8 cellular contexts compared by ENCODE assay signal in the genomic region with DNA sequence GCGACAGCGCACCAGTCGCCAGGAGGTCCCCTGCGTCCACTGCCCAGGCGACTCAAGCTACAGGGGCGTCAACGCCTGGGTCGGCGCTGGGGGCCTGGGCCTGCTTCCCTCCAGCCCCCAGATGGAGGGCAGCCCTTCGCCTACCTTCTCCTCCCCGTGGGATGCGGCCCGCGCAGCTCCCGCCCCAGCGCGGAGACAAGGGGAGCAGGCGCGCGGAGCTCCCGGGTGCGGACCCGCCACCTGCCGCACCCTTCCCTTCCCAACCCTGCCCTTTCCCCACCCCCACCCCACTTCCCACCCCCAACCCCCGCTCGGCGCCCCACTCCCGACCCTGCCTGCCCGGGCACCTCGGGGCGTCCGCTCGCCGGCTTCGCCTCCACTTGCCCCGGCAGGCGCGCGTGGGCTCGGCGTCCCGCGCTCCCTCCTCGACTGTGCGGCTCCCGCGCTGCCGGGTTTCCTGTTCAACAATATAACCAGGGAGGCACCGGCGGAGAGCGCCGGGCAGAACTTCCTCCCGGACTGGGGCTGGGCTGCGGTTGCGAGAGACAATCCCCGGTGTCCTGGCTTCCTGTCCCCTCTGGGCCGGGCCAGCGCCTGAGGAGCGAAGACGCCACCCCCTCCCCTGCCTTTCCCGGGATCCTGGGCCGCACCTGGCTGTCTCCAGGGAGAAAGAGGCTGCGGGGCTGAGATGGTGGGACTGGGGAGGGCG. TPM values are rescaled to one million over a fixed set of nuclear protein-coding genes. Genes with fewer than 3 reads are reported as not detected.
DNase-seq lines count a peak whose midpoint lies in the region; ATAC-seq and TF ChIP-seq lines count a peak whose summit lies in the region.

A gene with protein sequence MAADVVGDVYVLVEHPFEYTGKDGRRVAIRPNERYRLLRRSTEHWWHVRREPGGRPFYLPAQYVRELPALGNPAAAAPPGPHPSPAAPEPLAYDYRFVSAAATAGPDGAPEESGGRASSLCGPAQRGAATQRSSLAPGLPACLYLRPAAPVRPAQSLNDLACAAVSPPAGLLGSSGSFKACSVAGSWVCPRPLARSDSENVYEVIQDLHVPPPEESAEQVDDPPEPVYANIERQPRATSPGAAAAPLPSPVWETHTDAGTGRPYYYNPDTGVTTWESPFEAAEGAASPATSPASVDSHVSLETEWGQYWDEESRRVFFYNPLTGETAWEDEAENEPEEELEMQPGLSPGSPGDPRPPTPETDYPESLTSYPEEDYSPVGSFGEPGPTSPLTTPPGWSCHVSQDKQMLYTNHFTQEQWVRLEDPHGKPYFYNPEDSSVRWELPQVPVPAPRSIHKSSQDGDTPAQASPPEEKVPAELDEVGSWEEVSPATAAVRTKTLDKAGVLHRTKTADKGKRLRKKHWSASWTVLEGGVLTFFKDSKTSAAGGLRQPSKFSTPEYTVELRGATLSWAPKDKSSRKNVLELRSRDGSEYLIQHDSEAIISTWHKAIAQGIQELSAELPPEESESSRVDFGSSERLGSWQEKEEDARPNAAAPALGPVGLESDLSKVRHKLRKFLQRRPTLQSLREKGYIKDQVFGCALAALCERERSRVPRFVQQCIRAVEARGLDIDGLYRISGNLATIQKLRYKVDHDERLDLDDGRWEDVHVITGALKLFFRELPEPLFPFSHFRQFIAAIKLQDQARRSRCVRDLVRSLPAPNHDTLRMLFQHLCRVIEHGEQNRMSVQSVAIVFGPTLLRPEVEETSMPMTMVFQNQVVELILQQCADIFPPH (minus strand): TSS at position 466 of the 709 bp plus-strand sequence. CDS start 2,591 bp downstream, outside the sequence.

- H3K27ac Mint-ChIP-seq in brain, result no peak within 1 kb of the TSS
- H3K27ac Mint-ChIP-seq in stimulated activated effector memory CD8-positive, alpha-beta T cell treated with anti-CD3 and anti-CD28 coated beads, Interleukin-12 subunit alpha, Interleukin-12 subunit beta, amount 100 ng/mL, for 72 hours, result peak within 1 kb of the TSS; percentile 52

- H3K4me1 Mint-ChIP-seq in brain, result peaks cover 26% of the 10 kb centered on the region
- peaks cover 28% of the 10 kb centered on the region for H3K4me1 Mint-ChIP-seq in stimulated activated effector memory CD8-positive, alpha-beta T cell treated with anti-CD3 and anti-CD28 coated beads, Interleukin-12 subunit alpha, Interleukin-12 subunit beta, amount 100 ng/mL, for 72 hours

- TF ChIP-seq CTCF in brain (conservative IDR thresholded peaks at IDR 0.05), result no peak

- DNase-seq in GF-D8 (lab: John Stamatoyannopoulos, UW) (peak; percentile 47), NCI-H69 (lab: John Stamatoyannopoulos, UW) (peak; percentile 59), islet precursor cell (peak; percentile 88), DMS79 treated with DMSO at 0.1 percent for 48 hours (lab: John Stamatoyannopoulos, UW) (no peak)
- DNase-seq in stimulated activated effector memory CD8-positive, alpha-beta T cell treated with anti-CD3 and anti-CD28 coated beads, Interleukin-12 subunit alpha, Interleukin-12 subunit beta, amount 100 ng/mL, for 72 hours (ENCODE audit: low spot score in 2 of 2), result no peak

- H3K27me3 Mint-ChIP-seq in brain, result peaks cover 66% of the 10 kb centered on the region

- H3K36me3 Mint-ChIP-seq in brain, result peaks cover 4% of the 10 kb centered on the region
- H3K36me3 Mint-ChIP-seq in stimulated activated effector memory CD8-positive, alpha-beta T cell treated with anti-CD3 and anti-CD28 coated beads, Interleukin-12 subunit alpha, Interleukin-12 subunit beta, amount 100 ng/mL, for 72 hours, result peaks cover 21% of the 10 kb centered on the region

- H3K4me3 Mint-ChIP-seq in brain, result peak within 1 kb of the TSS; percentile 75 to 81 (median 80)
- peak within 1 kb of the TSS; percentile 85 for H3K4me3 Mint-ChIP-seq in stimulated activated effector memory CD8-positive, alpha-beta T cell treated with anti-CD3 and anti-CD28 coated beads, Interleukin-12 subunit alpha, Interleukin-12 subunit beta, amount 100 ng/mL, for 72 hours

- peaks cover 0 to 5% (median 0%) of the 10 kb centered on the region in 5 experiments for H3K9me3 Mint-ChIP-seq in brain
- no peaks in the 10 kb centered on the region for H3K9me3 Mint-ChIP-seq in stimulated activated effector memory CD8-positive, alpha-beta T cell treated with anti-CD3 and anti-CD28 coated beads, Interleukin-12 subunit alpha, Interleukin-12 subunit beta, amount 100 ng/mL, for 72 hours

- peak; percentile 14 for ATAC-seq in stimulated activated effector memory CD8-positive, alpha-beta T cell treated with anti-CD3 and anti-CD28 coated beads, Interleukin-12 subunit alpha, Interleukin-12 subunit beta, amount 100 ng/mL, for 72 hours
- no peak for ATAC-seq in HG03520 (IDR thresholded peaks at IDR 0.05; ENCODE audit: unreplicated experiment)
- ATAC-seq in HG02884 (IDR thresholded peaks at IDR 0.05; ENCODE audit: unreplicated experiment), result no peak

RNA-seq across cellular contexts. Expression of the gene that starts here (rescaled TPM):
- 2.3 TPM for polyA plus RNA-seq in brain (ENCODE audit: insufficient read depth, low read depth, low replicate concordance)

Comparison
In these comparisons a context has a peak if more than half of its experiments do, and no peak if none do; other contexts are left out.
1. DNase-seq: peak in GF-D8 (single experiment), NCI-H69 (single experiment) and islet precursor cell (single experiment); none in stimulated activated effector memory CD8-positive, alpha-beta T cell treated with anti-CD3 and anti-CD28 coated beads, Interleukin-12 subunit alpha, Interleukin-12 subunit beta, amount 100 ng/mL, for 72 hours (0 of 2) and DMS79 treated with DMSO at 0.1 percent for 48 hours (single experiment).